ENCODE assay signal across 14 cellular contexts in genomic region chr3:171142985-171143384, GRCh38.
A peak's percentile ranks its signal among the peaks of the same experiment; 100 is the strongest.
DNase-seq lines count a peak whose midpoint lies in the region; ATAC-seq, FAIRE-seq and TF ChIP-seq lines count a peak whose summit lies in the region.
"Had no signal": no experiment of that assay in that cellular context is flagged by ENCODE, and none has a peak within 500 bp of the region (broad histone marks: within the 10 kb centered on the region; RNA-seq: fewer than 3 reads in every experiment).

No MANE protein-coding gene starts in this region.

- H3K9me1 ChIP-seq in endothelial cell of umbilical vein (replicated peaks; ENCODE audit: control insufficient read depth, extremely low read depth, insufficient read depth, low read length), result no peaks in the 10 kb centered on the region

- no peak overlapping the region for H3K27ac ChIP-seq in HEK293 (ENCODE audit: extremely low read depth, low read depth, low read length)
- H3K27ac ChIP-seq in endothelial cell of umbilical vein (ENCODE audit: insufficient read depth, low read depth, low read length), result no peak overlapping the region
- no peak overlapping the region for H3K27ac ChIP-seq in psoas muscle
- no peak overlapping the region for H3K27ac ChIP-seq in ovary
- H3K27ac ChIP-seq: heart left ventricle, upper lobe of left lung had no signal

- TF ChIP-seq CTCF in HEK293 (tag by site-specific recombination; IDR thresholded peaks at IDR 0.05), result no peak
- TF ChIP-seq CTCF in endothelial cell of umbilical vein (IDR thresholded peaks at IDR 0.05; ENCODE audit: extremely low read depth in 1 of 2, insufficient read depth in 1 of 2, low read depth in 1 of 2, low read length in 2 of 2), result no peak
- no peak for TF ChIP-seq CTCF in psoas muscle (IDR thresholded peaks at IDR 0.05)
- no peak for TF ChIP-seq CTCF in ovary (IDR thresholded peaks at IDR 0.05)

- BruUV-seq in endothelial cell of umbilical vein (replicated peaks; lab: Mats Ljungman, UMichigan), result no TSS peak

- WGBS in psoas muscle, 3 donors, result 28 to 32% (median 28%) methylated on average over 5 of the region's 5 CpGs
- 63 to 76% (median 68%) methylated on average over 5 of the region's 5 CpGs for WGBS in ovary, 3 donors

- peaks cover 39% of the 10 kb centered on the region for H3K36me3 Mint-ChIP-seq in activated T-cell treated with anti-CD3 and anti-CD28 coated beads, Interleukin-2, amount 50 U/mL, for 4 hours (ENCODE audit: insufficient read depth)

- TF ChIP-seq EP300 in ovary (IDR thresholded peaks at IDR 0.05), result no peak

- no peaks in the 10 kb centered on the region for H3K27me3 Mint-ChIP-seq in activated T-cell treated with anti-CD3 and anti-CD28 coated beads, Interleukin-2, amount 50 U/mL, for 4 hours (ENCODE audit: low read depth)
- H3K27me3 Mint-ChIP-seq: activated CD4-positive, alpha-beta T cell treated with anti-CD3 and anti-CD28 coated beads for 36 hours had no signal

- peaks cover 0 to 7% of the 10 kb centered on the region in 2 experiments; a peak in 1 of 3 replicates for H3K36me3 ChIP-seq in HEK293 (ENCODE audit: control insufficient read depth in 2 of 2, insufficient read depth in 1 of 2, low read length in 2 of 2)
- H3K36me3 ChIP-seq in endothelial cell of umbilical vein (ENCODE audit: control insufficient read depth in 2 of 2, extremely low read depth in 1 of 2, insufficient read depth in 2 of 2, low read length in 2 of 2), result peaks cover 0 to 6% of the 10 kb centered on the region in 2 experiments
- peaks cover 0 to 45% of the 10 kb centered on the region in 2 donors for H3K36me3 ChIP-seq in psoas muscle (ENCODE audit: insufficient read depth in 1 of 2, low read depth in 1 of 2)
- no peaks in the 10 kb centered on the region for H3K36me3 ChIP-seq in ovary

- H3K9me3 ChIP-seq in HEK293 (ENCODE audit: control insufficient read depth, insufficient read depth, low read depth, low read length) (no peaks in the 10 kb centered on the region), endothelial cell of umbilical vein (replicated peaks; ENCODE audit: control insufficient read depth, insufficient read depth, low read length) (no peaks in the 10 kb centered on the region), psoas muscle (no peaks in the 10 kb centered on the region), ovary (no peaks in the 10 kb centered on the region)
- H3K9me3 ChIP-seq: heart left ventricle, upper lobe of left lung had no signal

- dilution Hi-C loops in endothelial cell of umbilical vein (cut with MboI; ENCODE audit: extremely low pct_ligation_motif_present, low sequenced_read_pairs), result no loop called here

- no peak overlapping the region for H3K4me3 Mint-ChIP-seq in activated T-cell treated with anti-CD3 and anti-CD28 coated beads, Interleukin-2, amount 50 U/mL, for 4 hours
- H3K4me3 Mint-ChIP-seq: activated CD4-positive, alpha-beta T cell treated with anti-CD3 and anti-CD28 coated beads for 36 hours had no signal

- no peaks in the 10 kb centered on the region for H3K9me3 Mint-ChIP-seq in activated T-cell treated with anti-CD3 and anti-CD28 coated beads, Interleukin-2, amount 50 U/mL, for 4 hours

- H3K79me2 ChIP-seq in endothelial cell of umbilical vein (ENCODE audit: control insufficient read depth, insufficient read depth, low read length), result no peaks in the 10 kb centered on the region

- ATAC-seq in psoas muscle, result peak; percentile 43 to 75 (median 55)
- no peak for ATAC-seq in left colon
- ATAC-seq in activated T-cell treated with anti-CD3 and anti-CD28 coated beads, Interleukin-2, amount 50 U/mL, for 4 hours, result no peak
- ATAC-seq: activated CD4-positive, alpha-beta T cell treated with anti-CD3 and anti-CD28 coated beads for 36 hours; SK-N-SH treated with all-trans-retinoic acid at 6 μM for 48 hours had no signal

- H3K4me3 ChIP-seq in HEK293 (ENCODE audit: low read depth, low read length) (no peak overlapping the region), endothelial cell of umbilical vein (replicated peaks in 1 of 3; ENCODE audit: insufficient read depth in 1 of 3, low read depth in 1 of 3, low read length in 3 of 3) (no peak overlapping the region), psoas muscle (no peak overlapping the region), ovary (no peak overlapping the region)
- H3K4me3 ChIP-seq: heart left ventricle, upper lobe of left lung had no signal

- POLR2A ChIA-PET in HEK293 (lab: Yijun Ruan, JAX) (no interaction called here), endothelial cell of umbilical vein (lab: Charles Lee) (no interaction called here)

- intact Hi-C loops in endothelial cell of umbilical vein (cut with micrococcal nuclease), result no loop called here
- intact Hi-C loops in psoas muscle (cut with DNase I), result no loop called here
- intact Hi-C loops in left colon (cut with DNase I, micrococcal nuclease), result no loop called here
- intact Hi-C loops in ovary (cut with DNase I), result no loop called here

- H3K27me3 ChIP-seq in endothelial cell of umbilical vein (ENCODE audit: control insufficient read depth in 2 of 2, insufficient read depth in 2 of 2, low read length in 2 of 2), result no peaks in the 10 kb centered on the region
- H3K27me3 ChIP-seq in psoas muscle (ENCODE audit: insufficient read depth in 3 of 3, low read length in 2 of 3), result no peaks in the 10 kb centered on the region
- no peaks in the 10 kb centered on the region for H3K27me3 ChIP-seq in ovary
- H3K27me3 ChIP-seq: heart left ventricle, upper lobe of left lung had no signal

- H3K4me1 Mint-ChIP-seq in activated T-cell treated with anti-CD3 and anti-CD28 coated beads, Interleukin-2, amount 50 U/mL, for 4 hours (ENCODE audit: low read depth), result no peaks in the 10 kb centered on the region
- H3K4me1 Mint-ChIP-seq: activated CD4-positive, alpha-beta T cell treated with anti-CD3 and anti-CD28 coated beads for 36 hours had no signal

- no peaks in the 10 kb centered on the region for H4K20me1 ChIP-seq in endothelial cell of umbilical vein (replicated peaks; ENCODE audit: control insufficient read depth, extremely low read depth, insufficient read depth, low read length)

- CTCF ChIA-PET in HEK293 (lab: Yijun Ruan, JAX) (interaction anchor here (0.6 kb wide), 1 partner anchor 195 kb away, joined by 3 read pairs; no protein-coding TSS in a partner anchor), endothelial cell of umbilical vein (lab: Charles Lee) (interaction anchor here (1.1 kb wide), 1 partner anchor 181 kb away, joined by 4 read pairs; no protein-coding TSS in a partner anchor)

- no peak overlapping the region for H3K9ac ChIP-seq in endothelial cell of umbilical vein (replicated peaks; ENCODE audit: extremely low read depth, insufficient read depth, low read length)

- TF ChIP-seq POLR2A in endothelial cell of umbilical vein (IDR thresholded peaks at IDR 0.05; ENCODE audit: low read depth, low read length), result no peak
- TF ChIP-seq POLR2A in ovary (IDR thresholded peaks at IDR 0.05), result no peak

- no peak overlapping the region for H2AFZ ChIP-seq in endothelial cell of umbilical vein (ENCODE audit: low read depth, low read length)

- H3K4me2 ChIP-seq in endothelial cell of umbilical vein (ENCODE audit: insufficient read depth, low read length), result no peak overlapping the region

- FAIRE-seq in endothelial cell of umbilical vein (lab: Jason Lieb, UNC), result no peak
- no peak for FAIRE-seq in HTR-8/SVneo (lab: Jason Lieb, UNC)

- peak; percentile 97 for DNase-seq in NCI-H2227 treated with DMSO at 0.1 percent for 48 hours (lab: John Stamatoyannopoulos, UW)
- peak; percentile 35 for DNase-seq in endothelial cell of umbilical vein (ENCODE audit: low read depth, low spot score)
- DNase-seq in psoas muscle, result peak in 1 of 2 donors; percentile 16
- no peak for DNase-seq in HTR-8/SVneo (ENCODE audit: insufficient read length, low spot score)
- no peak for DNase-seq in left colon
- no peak for DNase-seq in ovary
- no peak for DNase-seq in activated T-cell treated with anti-CD3 and anti-CD28 coated beads, Interleukin-2, amount 50 U/mL, for 4 hours
- DNase-seq: activated CD4-positive, alpha-beta T cell treated with anti-CD3 and anti-CD28 coated beads for 36 hours; Calu3; heart left ventricle; NCI-H524 treated with DMSO at 0.1 percent for 48 hours; upper lobe of left lung had no signal

- H3K4me1 ChIP-seq in HEK293 (ENCODE audit: control insufficient read depth, insufficient read depth, low read length) (0 out of 2 replicates have a peak, but pooled peaks cover 5% of the 10 kb centered on the region), endothelial cell of umbilical vein (ENCODE audit: control insufficient read depth, extremely low read depth, insufficient read depth, low read length) (no peaks in the 10 kb centered on the region), psoas muscle (no peaks in the 10 kb centered on the region), ovary (ENCODE audit: insufficient read depth) (no peaks in the 10 kb centered on the region)
- H3K4me1 ChIP-seq: heart left ventricle, upper lobe of left lung had no signal

TF ChIP-seq in HEK293, 187 proteins besides CTCF, POLR2A, EP300 and RAD21 (continues in another document):
- TF ChIP-seq ZIC2 (tag by site-specific recombination; IDR thresholded peaks at IDR 0.05) (peak; percentile 88), GLIS2 (tag by site-specific recombination; IDR thresholded peaks at IDR 0.05) (no peak)

TF ChIP-seq in endothelial cell of umbilical vein, 7 proteins besides CTCF, POLR2A, EP300 and RAD21:
- TF ChIP-seq EZH2 (IDR thresholded peaks at IDR 0.05; ENCODE audit: borderline replicate concordance, low read depth, low read length, severe bottlenecking) (no peak), MYC (IDR thresholded peaks at IDR 0.05; ENCODE audit: low read depth, low read length) (no peak), MAX (IDR thresholded peaks at IDR 0.05; ENCODE audit: insufficient read depth, insufficient read length) (no peak), JUN (IDR thresholded peaks at IDR 0.05; ENCODE audit: borderline replicate concordance, insufficient read depth, insufficient read length, low read depth) (no peak), GATA2 (IDR thresholded peaks at IDR 0.05; ENCODE audit: insufficient read depth, insufficient read length, low read depth, low read length) (no peak), POLR2AphosphoS5 (IDR thresholded peaks at IDR 0.05; ENCODE audit: insufficient read depth, low read depth, low read length) (no peak), FOS (IDR thresholded peaks at IDR 0.05; ENCODE audit: borderline replicate concordance, insufficient read depth, low read length) (no peak)

Comparison
In these comparisons a context has a peak if more than half of its experiments do, and no peak if none do; other contexts are left out.
1. DNase-seq: peak in NCI-H2227 treated with DMSO at 0.1 percent for 48 hours (single experiment) and endothelial cell of umbilical vein (single experiment); none in HTR-8/SVneo (single experiment), left colon (0 of 2), ovary (0 of 5) and activated T-cell treated with anti-CD3 and anti-CD28 coated beads, Interleukin-2, amount 50 U/mL, for 4 hours (single experiment).
2. ATAC-seq: peak in psoas muscle (4 of 4); none in left colon (single experiment) and activated T-cell treated with anti-CD3 and anti-CD28 coated beads, Interleukin-2, amount 50 U/mL, for 4 hours (0 of 2).